ENCODE assay signal across 8 cellular contexts in genomic region chr1:149712154-149713017, GRCh38.
A peak's percentile ranks its signal among the peaks of the same experiment; 100 is the strongest.
DNase-seq lines count a peak whose midpoint lies in the region; FAIRE-seq and TF ChIP-seq lines count a peak whose summit lies in the region.
"Not testable (repeated sequence)": the region's sequence is repeated elsewhere in the genome, so short reads cannot be mapped to it uniquely, and the experiment has no call there.

No MANE protein-coding gene starts in this region.

- WGBS in iPS DF 6.9 (ENCODE audit: insufficient coverage, insufficient read length): no CpG with 5 or more reads among the region's 34 CpGs

- H3K27me3 ChIP-seq in colonic mucosa; iPS DF 6.9 (ENCODE audit: control insufficient read depth, insufficient read depth, low read length): not testable (repeated sequence)

- H3K9me3 ChIP-seq in colonic mucosa; iPS DF 6.9 (ENCODE audit: control insufficient read depth, insufficient read depth, low read length): not testable (repeated sequence)

- not testable (repeated sequence) for FAIRE-seq in RCC 7860 (lab: Jason Lieb, UNC)

- DNase-seq in Caki2 (ENCODE audit: low read depth) (peak; percentile 58), LHCN-M2 (ENCODE audit: low read depth) (peak; percentile 38), RCC 7860 (ENCODE audit: low spot score) (peak; percentile 63), activated T-cell treated with anti-CD3 and anti-CD28 coated beads for 24 hours (ENCODE audit: low read depth) (peak; percentile 54), colonic mucosa (peak; percentile 53), non-pigmented ciliary epithelial cell (ENCODE audit: low read depth) (peak; percentile 22)
- not testable (repeated sequence) for DNase-seq in iPS DF 6.9 (ENCODE audit: low read depth, low spot score)
- DNase-seq in stimulated activated CD8-positive, alpha-beta memory T cell treated with anti-CD3 and anti-CD28 coated beads, Interleukin-7, amount 100 ng/mL, for 48 hours (ENCODE audit: extremely low read depth in 1 of 2, low read depth in 1 of 2): peak; percentile 9 to 22

- H3K4me3 ChIP-seq in colonic mucosa: not testable (repeated sequence)
- peak overlapping the region; percentile 84; the same call in 1 of the 2 replicates for H3K4me3 ChIP-seq in iPS DF 6.9 (ENCODE audit: low read length)

- H3K36me3 ChIP-seq in colonic mucosa; iPS DF 6.9 (ENCODE audit: control insufficient read depth, insufficient read depth, low read length): not testable (repeated sequence)

- not testable (repeated sequence) for H3K27ac ChIP-seq in colonic mucosa; iPS DF 6.9 (ENCODE audit: low read length)

- in situ Hi-C loops in Caki2 (cut with HindIII; ENCODE audit: low pct_unique_long_range_greater_than_20kb, low sequenced_read_pairs): not testable (repeated sequence)

- intact Hi-C loops in colonic mucosa (cut with DNase I): not testable (repeated sequence)

- TF ChIP-seq CTCF in colonic mucosa (IDR thresholded peaks at IDR 0.05): not testable (repeated sequence)

- H3K4me1 ChIP-seq in colonic mucosa; iPS DF 6.9 (ENCODE audit: control insufficient read depth, insufficient read depth, low read length): not testable (repeated sequence)

- H3K9ac ChIP-seq in colonic mucosa (ENCODE audit: low read depth in 2 of 2, low read length in 2 of 2): not testable (repeated sequence)
